ENCODE assay signal across 11 cellular contexts in the genomic region with DNA sequence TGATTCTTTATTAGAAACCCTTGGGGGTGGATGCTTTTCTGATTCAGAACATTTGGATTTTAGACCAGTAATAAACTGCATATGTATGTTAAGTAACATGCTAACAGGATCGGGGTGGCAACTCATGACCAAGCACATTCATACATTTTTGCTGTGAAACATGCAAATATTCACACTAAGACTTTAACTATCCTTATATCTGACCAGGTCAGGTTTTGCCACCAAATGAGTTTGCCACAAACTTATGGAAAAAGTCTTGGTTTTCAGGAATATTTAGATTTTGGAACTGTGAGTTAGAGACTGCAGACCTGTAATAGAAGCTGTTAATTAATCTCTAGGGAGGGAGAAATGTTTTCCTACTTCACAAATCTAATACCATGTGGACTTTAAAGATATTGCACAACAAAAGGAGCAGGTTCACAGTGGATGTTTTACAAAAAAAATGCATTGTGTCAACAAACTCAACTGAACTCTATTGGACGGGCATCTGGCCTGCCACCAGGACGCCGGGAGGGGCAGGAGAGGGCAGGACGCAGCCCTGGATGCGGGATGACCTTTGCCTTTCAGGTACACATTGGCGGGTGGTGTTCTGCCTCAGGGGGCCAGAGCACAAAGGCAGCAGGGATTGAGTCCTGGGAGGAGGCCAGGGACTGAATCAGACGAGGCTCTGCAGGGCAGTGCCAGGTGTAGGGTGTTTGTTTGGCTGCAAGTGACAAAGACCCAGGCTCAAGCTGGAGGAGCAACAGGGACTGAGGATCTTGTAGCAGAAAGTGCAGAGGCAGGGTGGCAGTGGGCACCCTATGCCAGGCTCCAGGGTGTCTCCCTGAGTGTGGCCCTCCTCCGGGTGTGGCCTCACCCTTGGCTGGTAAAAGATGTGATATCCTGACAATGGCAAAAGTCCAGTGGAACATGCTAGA. TPM values are rescaled to one million over a fixed set of nuclear protein-coding genes. Genes with fewer than 3 reads are reported as not detected.
A peak's percentile ranks its signal among the peaks of the same experiment; 100 is the strongest.
DNase-seq lines count a peak whose midpoint lies in the region; ATAC-seq and TF ChIP-seq lines count a peak whose summit lies in the region.
"Had no signal": no experiment of that assay in that cellular context is flagged by ENCODE, and none has a peak within 500 bp of the region (broad histone marks: within the 10 kb centered on the region; RNA-seq: fewer than 3 reads in every experiment).

No MANE protein-coding gene starts in this region.

- H3K27ac ChIP-seq in C4-2B, result peak overlapping the region; percentile 65
- H3K27ac ChIP-seq in breast epithelium, result peak overlapping the region in 1 of 2 donors; percentile 10
- H3K27ac ChIP-seq in mucosa of rectum (ENCODE audit: low read depth in 2 of 2, low read length in 2 of 2), result peak overlapping the region; percentile 80

- no peak for TF ChIP-seq POLR2A in breast epithelium (IDR thresholded peaks at IDR 0.05)

- DNase-seq in NCI-H1092 (lab: John Stamatoyannopoulos, UW) (peak; percentile 34), breast epithelium (ENCODE audit: low spot score in 2 of 2) (peak; percentile 55 to 84), T1000 (lab: John Stamatoyannopoulos, UW) (no peak), NCI-H510A treated with DMSO at 0.1 percent for 48 hours (lab: John Stamatoyannopoulos, UW) (no peak)
- no peak for DNase-seq in effector CD4-positive, alpha-beta T cell
- DNase-seq: activated CD8-positive, alpha-beta memory T cell treated with anti-CD3 and anti-CD28 coated beads, Interleukin-2, amount 50 U/mL, for 4 hours; effector memory CD4-positive, alpha-beta T cell; stimulated activated naive CD8-positive, alpha-beta T cell treated with anti-CD3 and anti-CD28 coated beads, Interleukin-15, Interleukin-2, amounts not matched to agents 100 U/mL and 50 U/mL, for 24 hours had no signal

- H3K4me3 ChIP-seq in breast epithelium, result no peak overlapping the region
- H3K4me3 ChIP-seq in mucosa of rectum (ENCODE audit: low read length in 2 of 2), result no peak overlapping the region

- H3K4me1 ChIP-seq in breast epithelium (peaks cover 0 to 4% of the 10 kb centered on the region in 2 donors), mucosa of rectum (ENCODE audit: control insufficient read depth in 2 of 2, insufficient read depth in 2 of 2, low read length in 2 of 2) (peaks cover 22 to 33% of the 10 kb centered on the region in 2 donors)

- H3K36me3 ChIP-seq in breast epithelium, result no peaks in the 10 kb centered on the region
- no peaks in the 10 kb centered on the region for H3K36me3 ChIP-seq in mucosa of rectum (ENCODE audit: control insufficient read depth in 2 of 2, insufficient read depth in 2 of 2, low read length in 2 of 2)

- intact Hi-C loops in breast epithelium (cut with DNase I; ENCODE audit: low total_unique reads), result no loop called here

- H3K27me3 ChIP-seq in breast epithelium, result no peaks in the 10 kb centered on the region
- no peaks in the 10 kb centered on the region for H3K27me3 ChIP-seq in mucosa of rectum (ENCODE audit: control insufficient read depth in 2 of 2, insufficient read depth in 2 of 2, low read length in 2 of 2)

- no peaks in the 10 kb centered on the region for H3K9me3 ChIP-seq in breast epithelium
- H3K9me3 ChIP-seq in mucosa of rectum (ENCODE audit: control insufficient read depth in 2 of 2, low read length in 2 of 2), result no peaks in the 10 kb centered on the region

- no peak for ATAC-seq in HG03354 (IDR thresholded peaks at IDR 0.05; ENCODE audit: poor library complexity, severe bottlenecking, unreplicated experiment)
- ATAC-seq: stimulated activated naive CD8-positive, alpha-beta T cell treated with anti-CD3 and anti-CD28 coated beads, Interleukin-15, Interleukin-2, amounts not matched to agents 100 U/mL and 50 U/mL, for 24 hours had no signal

- H3K9ac ChIP-seq in mucosa of rectum (ENCODE audit: low read depth in 1 of 2, low read length in 2 of 2), result peak overlapping the region in 1 of 2 donors; percentile 29

- no peak for TF ChIP-seq CTCF in C4-2B (conservative IDR thresholded peaks at IDR 0.05)
- TF ChIP-seq CTCF in breast epithelium (IDR thresholded peaks at IDR 0.05), result no peak

RNA-seq across cellular contexts. Expression of a gene that starts 30.1 kb away (rescaled TPM):
- 10 to 100 TPM; 26.3 to 52.2 (median 28.2) TPM for total RNA-seq in breast epithelium

Comparison
In these comparisons a context has a peak if more than half of its experiments do, and no peak if none do; other contexts are left out.
1. DNase-seq: peak in NCI-H1092 (single experiment) and breast epithelium (2 of 2); none in effector CD4-positive, alpha-beta T cell (single experiment), T1000 (single experiment) and NCI-H510A treated with DMSO at 0.1 percent for 48 hours (single experiment).